1 cellular context compared by ENCODE assay signal in genomic region chr6:35299674-35300073, GRCh38.
TF ChIP-seq lines count a peak whose summit lies in the region.

No MANE protein-coding gene starts in this region.

TF ChIP-seq in GM23338, 12 proteins besides CTCF, POLR2A, EP300 and RAD21 (continued from another document):
- TF ChIP-seq, protein P1, sequence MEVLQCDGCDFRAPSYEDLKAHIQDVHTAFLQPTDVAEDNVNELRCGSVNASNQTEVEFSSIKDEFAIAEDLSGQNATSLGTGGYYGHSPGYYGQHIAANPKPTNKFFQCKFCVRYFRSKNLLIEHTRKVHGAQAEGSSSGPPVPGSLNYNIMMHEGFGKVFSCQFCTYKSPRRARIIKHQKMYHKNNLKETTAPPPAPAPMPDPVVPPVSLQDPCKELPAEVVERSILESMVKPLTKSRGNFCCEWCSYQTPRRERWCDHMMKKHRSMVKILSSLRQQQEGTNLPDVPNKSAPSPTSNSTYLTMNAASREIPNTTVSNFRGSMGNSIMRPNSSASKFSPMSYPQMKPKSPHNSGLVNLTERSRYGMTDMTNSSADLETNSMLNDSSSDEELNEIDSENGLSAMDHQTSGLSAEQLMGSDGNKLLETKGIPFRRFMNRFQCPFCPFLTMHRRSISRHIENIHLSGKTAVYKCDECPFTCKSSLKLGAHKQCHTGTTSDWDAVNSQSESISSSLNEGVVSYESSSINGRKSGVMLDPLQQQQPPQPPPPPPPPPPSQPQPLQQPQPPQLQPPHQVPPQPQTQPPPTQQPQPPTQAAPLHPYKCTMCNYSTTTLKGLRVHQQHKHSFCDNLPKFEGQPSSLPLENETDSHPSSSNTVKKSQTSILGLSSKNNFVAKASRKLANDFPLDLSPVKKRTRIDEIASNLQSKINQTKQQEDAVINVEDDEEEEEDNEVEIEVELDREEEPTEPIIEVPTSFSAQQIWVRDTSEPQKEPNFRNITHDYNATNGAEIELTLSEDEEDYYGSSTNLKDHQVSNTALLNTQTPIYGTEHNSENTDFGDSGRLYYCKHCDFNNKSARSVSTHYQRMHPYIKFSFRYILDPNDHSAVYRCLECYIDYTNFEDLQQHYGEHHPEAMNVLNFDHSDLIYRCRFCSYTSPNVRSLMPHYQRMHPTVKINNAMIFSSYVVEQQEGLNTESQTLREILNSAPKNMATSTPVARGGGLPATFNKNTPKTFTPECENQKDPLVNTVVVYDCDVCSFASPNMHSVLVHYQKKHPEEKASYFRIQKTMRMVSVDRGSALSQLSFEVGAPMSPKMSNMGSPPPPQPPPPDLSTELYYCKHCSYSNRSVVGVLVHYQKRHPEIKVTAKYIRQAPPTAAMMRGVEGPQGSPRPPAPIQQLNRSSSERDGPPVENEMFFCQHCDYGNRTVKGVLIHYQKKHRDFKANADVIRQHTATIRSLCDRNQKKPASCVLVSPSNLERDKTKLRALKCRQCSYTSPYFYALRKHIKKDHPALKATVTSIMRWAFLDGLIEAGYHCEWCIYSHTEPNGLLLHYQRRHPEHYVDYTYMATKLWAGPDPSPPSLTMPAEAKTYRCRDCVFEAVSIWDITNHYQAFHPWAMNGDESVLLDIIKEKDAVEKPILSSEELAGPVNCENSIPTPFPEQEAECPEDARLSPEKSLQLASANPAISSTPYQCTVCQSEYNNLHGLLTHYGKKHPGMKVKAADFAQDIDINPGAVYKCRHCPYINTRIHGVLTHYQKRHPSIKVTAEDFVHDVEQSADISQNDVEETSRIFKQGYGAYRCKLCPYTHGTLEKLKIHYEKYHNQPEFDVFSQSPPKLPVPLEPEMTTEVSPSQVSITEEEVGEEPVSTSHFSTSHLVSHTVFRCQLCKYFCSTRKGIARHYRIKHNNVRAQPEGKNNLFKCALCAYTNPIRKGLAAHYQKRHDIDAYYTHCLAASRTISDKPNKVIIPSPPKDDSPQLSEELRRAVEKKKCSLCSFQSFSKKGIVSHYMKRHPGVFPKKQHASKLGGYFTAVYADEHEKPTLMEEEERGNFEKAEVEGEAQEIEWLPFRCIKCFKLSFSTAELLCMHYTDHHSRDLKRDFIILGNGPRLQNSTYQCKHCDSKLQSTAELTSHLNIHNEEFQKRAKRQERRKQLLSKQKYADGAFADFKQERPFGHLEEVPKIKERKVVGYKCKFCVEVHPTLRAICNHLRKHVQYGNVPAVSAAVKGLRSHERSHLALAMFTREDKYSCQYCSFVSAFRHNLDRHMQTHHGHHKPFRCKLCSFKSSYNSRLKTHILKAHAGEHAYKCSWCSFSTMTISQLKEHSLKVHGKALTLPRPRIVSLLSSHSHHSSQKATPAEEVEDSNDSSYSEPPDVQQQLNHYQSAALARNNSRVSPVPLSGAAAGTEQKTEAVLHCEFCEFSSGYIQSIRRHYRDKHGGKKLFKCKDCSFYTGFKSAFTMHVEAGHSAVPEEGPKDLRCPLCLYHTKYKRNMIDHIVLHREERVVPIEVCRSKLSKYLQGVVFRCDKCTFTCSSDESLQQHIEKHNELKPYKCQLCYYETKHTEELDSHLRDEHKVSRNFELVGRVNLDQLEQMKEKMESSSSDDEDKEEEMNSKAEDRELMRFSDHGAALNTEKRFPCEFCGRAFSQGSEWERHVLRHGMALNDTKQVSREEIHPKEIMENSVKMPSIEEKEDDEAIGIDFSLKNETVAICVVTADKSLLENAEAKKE (CRISPR knock-in tag; IDR thresholded peaks at IDR 0.05): no peak
- TF ChIP-seq EZH2phosphoT487 (IDR thresholded peaks at IDR 0.05; ENCODE audit: unreplicated experiment) (no peak), ZNF331 (CRISPR knock-in tag; IDR thresholded peaks at IDR 0.05; ENCODE audit: low read depth) (no peak), STAT1 (IDR thresholded peaks at IDR 0.05; ENCODE audit: unreplicated experiment) (no peak)
